13 cellular contexts compared by ENCODE assay signal in the genomic region with DNA sequence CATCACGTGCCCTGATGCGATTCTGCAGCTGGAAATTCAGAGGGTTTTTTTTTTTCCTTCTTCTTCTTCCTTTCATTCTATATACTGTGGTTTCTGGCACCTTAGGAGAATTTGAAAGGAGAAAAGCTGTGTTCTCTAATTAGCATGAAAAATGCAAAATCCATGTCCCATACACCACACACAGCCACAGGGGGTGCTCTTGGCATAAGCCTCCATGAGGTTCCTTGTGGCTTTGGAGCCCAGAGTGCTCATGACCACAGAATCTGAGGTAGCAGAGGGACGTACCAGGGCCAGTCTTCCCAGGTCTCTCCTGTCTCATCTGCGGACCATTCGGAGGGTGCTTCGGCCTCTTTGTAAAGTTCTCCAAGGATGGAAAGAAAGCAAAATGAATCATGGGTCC.
DNase-seq lines count a peak whose midpoint lies in the region; ATAC-seq and TF ChIP-seq lines count a peak whose summit lies in the region.
"Had no signal": no experiment of that assay in that cellular context is flagged by ENCODE, and none has a peak within 500 bp of the region (broad histone marks: within the 10 kb centered on the region; RNA-seq: fewer than 3 reads in every experiment).

No MANE protein-coding gene starts in this region.

- peak; percentile 5 for DNase-seq in NCI-H82 (lab: John Stamatoyannopoulos, UW)
- no peak for DNase-seq in NCI-H82 treated with DMSO at 0.1 percent for 48 hours (lab: John Stamatoyannopoulos, UW; ENCODE audit: unreplicated experiment)
- DNase-seq in MG63 = peak; percentile 19
- peak; percentile 9 for DNase-seq in dermis blood vessel endothelial cell
- no peak for DNase-seq in osteocyte (ENCODE audit: extremely low spot score, unreplicated experiment)
- DNase-seq in NCI-H1105 (lab: John Stamatoyannopoulos, UW) = no peak
- DNase-seq in effector memory CD8-positive, alpha-beta T cell = no peak
- DNase-seq in NCI-H1436 (lab: John Stamatoyannopoulos, UW) = no peak
- DNase-seq: activated CD8-positive, alpha-beta memory T cell treated with anti-CD3 and anti-CD28 coated beads, Interleukin-2, amount 50 U/mL, for 4 hours; left cardiac atrium; NCI-H1694; uterus had no signal

- no peaks in the 10 kb centered on the region for H3K36me3 ChIP-seq in MG63
- H3K36me3 ChIP-seq: neutrophil, uterus had no signal

- no peak overlapping the region for H3K27ac Mint-ChIP-seq in osteocyte (ENCODE audit: unreplicated experiment)
- H3K27ac Mint-ChIP-seq in effector memory CD8-positive, alpha-beta T cell = no peak overlapping the region

- peaks cover 2% of the 10 kb centered on the region; the same call in 1 of the 2 replicates for H3K27me3 ChIP-seq in MG63
- H3K27me3 ChIP-seq: neutrophil, uterus had no signal

- peak; percentile 12 for TF ChIP-seq CTCF in osteocyte (IDR thresholded peaks at IDR 0.05)

- ATAC-seq in effector memory CD8-positive, alpha-beta T cell (replicated peaks) = no peak
- ATAC-seq: left cardiac atrium had no signal

- H3K4me1 Mint-ChIP-seq in osteocyte (ENCODE audit: unreplicated experiment) = no peaks in the 10 kb centered on the region
- H3K4me1 Mint-ChIP-seq in effector memory CD8-positive, alpha-beta T cell (ENCODE audit: low read depth in 2 of 2) = no peaks in the 10 kb centered on the region

- no peaks in the 10 kb centered on the region for H3K9me3 ChIP-seq in MG63
- H3K9me3 ChIP-seq: neutrophil, uterus had no signal

- H3K4me3 ChIP-seq in MG63 = no peak overlapping the region
- H3K4me3 ChIP-seq: uterus had no signal

- no peak overlapping the region for H3K4me3 Mint-ChIP-seq in osteocyte (ENCODE audit: unreplicated experiment)
- H3K4me3 Mint-ChIP-seq in effector memory CD8-positive, alpha-beta T cell = no peak overlapping the region

- peaks cover 9% of the 10 kb centered on the region for H3K9me3 Mint-ChIP-seq in osteocyte (ENCODE audit: unreplicated experiment)
- peaks cover 0 to 1% of the 10 kb centered on the region in 2 donors for H3K9me3 Mint-ChIP-seq in effector memory CD8-positive, alpha-beta T cell

- H3K27me3 Mint-ChIP-seq in osteocyte (ENCODE audit: unreplicated experiment) = no peaks in the 10 kb centered on the region
- H3K27me3 Mint-ChIP-seq in effector memory CD8-positive, alpha-beta T cell = peaks cover 6 to 22% of the 10 kb centered on the region in 2 donors

- no peaks in the 10 kb centered on the region for H3K36me3 Mint-ChIP-seq in osteocyte (ENCODE audit: unreplicated experiment)
- H3K36me3 Mint-ChIP-seq in effector memory CD8-positive, alpha-beta T cell (ENCODE audit: insufficient read depth) = no peaks in the 10 kb centered on the region

Comparison
In these comparisons a context has a peak if more than half of its experiments do, and no peak if none do; other contexts are left out.
1. DNase-seq: peak in NCI-H82 (single experiment), MG63 (single experiment) and dermis blood vessel endothelial cell (single experiment); none in NCI-H82 treated with DMSO at 0.1 percent for 48 hours (single experiment), osteocyte (single experiment), NCI-H1105 (single experiment), effector memory CD8-positive, alpha-beta T cell (0 of 3) and NCI-H1436 (single experiment).